8 cellular contexts compared by ENCODE assay signal in genomic region chr1:3611170-3612019, GRCh38. TPM values are rescaled to one million over a fixed set of nuclear protein-coding genes. Genes with fewer than 3 reads are reported as not detected.
A peak's percentile ranks its signal among the peaks of the same experiment; 100 is the strongest.
DNase-seq lines count a peak whose midpoint lies in the region; ATAC-seq and TF ChIP-seq lines count a peak whose summit lies in the region.

MEGF6 (minus strand) TSS chr1:3611508; CDS start chr1:3611268, 240 bp downstream.

- ATAC-seq in HG02870 (IDR thresholded peaks at IDR 0.05; ENCODE audit: unreplicated experiment): no peak
- ATAC-seq in HG03442 (IDR thresholded peaks at IDR 0.05; ENCODE audit: unreplicated experiment): no peak
- no peak for ATAC-seq in GM18907 (IDR thresholded peaks at IDR 0.05; ENCODE audit: unreplicated experiment)

- TF ChIP-seq CTCF in GM13977 (IDR thresholded peaks at IDR 0.05; ENCODE audit: extremely low read depth, insufficient read depth, missing control alignments) (no peak), left ventricle myocardium inferior (IDR thresholded peaks at IDR 0.05; ENCODE audit: borderline replicate concordance) (no peak)

- H3K36me3 ChIP-seq in left ventricle myocardium inferior: no peaks in the 10 kb centered on the region

- H3K27ac ChIP-seq in left ventricle myocardium inferior (replicated peaks): no peak within 1 kb of the TSS

- H3K4me3 ChIP-seq in left ventricle myocardium inferior (peak within 1 kb of the TSS; percentile 60), skeletal muscle cell (ENCODE audit: low read depth, low read length) (peak within 1 kb of the TSS; percentile 24)

- intact Hi-C loops in left ventricle myocardium inferior (cut with micrococcal nuclease): no loop called here

- H3K4me1 ChIP-seq in left ventricle myocardium inferior: peaks cover 18% of the 10 kb centered on the region

- peaks cover 92% of the 10 kb centered on the region for H3K27me3 ChIP-seq in left ventricle myocardium inferior (ENCODE audit: low read depth)

- no peaks in the 10 kb centered on the region for H3K9me3 ChIP-seq in left ventricle myocardium inferior (replicated peaks)

- in situ Hi-C loops in GM13977 (cut with MboI; ENCODE audit: low pct_unique_long_range_greater_than_20kb, low sequenced_read_pairs, unreplicated experiment): no loop called here

- DNase-seq in GM13977 (ENCODE audit: low spot score) (peak; percentile 64), OCI-M1 (lab: John Stamatoyannopoulos, UW) (peak; percentile 6), left ventricle myocardium inferior (peak; percentile 49), skeletal muscle cell (ENCODE audit: low read depth) (no peak)
- peak; percentile 63 for DNase-seq in activated naive CD4-positive, alpha-beta T cell treated with Interleukin-2 at 50 U/mL for 16 hours

RNA-seq across cellular contexts. Expression of gene MEGF6, which starts in this region (rescaled TPM):
- total RNA-seq in left ventricle myocardium inferior: 9.5 TPM
